ENCODE assay signal across 1 cellular context in the genomic region with DNA sequence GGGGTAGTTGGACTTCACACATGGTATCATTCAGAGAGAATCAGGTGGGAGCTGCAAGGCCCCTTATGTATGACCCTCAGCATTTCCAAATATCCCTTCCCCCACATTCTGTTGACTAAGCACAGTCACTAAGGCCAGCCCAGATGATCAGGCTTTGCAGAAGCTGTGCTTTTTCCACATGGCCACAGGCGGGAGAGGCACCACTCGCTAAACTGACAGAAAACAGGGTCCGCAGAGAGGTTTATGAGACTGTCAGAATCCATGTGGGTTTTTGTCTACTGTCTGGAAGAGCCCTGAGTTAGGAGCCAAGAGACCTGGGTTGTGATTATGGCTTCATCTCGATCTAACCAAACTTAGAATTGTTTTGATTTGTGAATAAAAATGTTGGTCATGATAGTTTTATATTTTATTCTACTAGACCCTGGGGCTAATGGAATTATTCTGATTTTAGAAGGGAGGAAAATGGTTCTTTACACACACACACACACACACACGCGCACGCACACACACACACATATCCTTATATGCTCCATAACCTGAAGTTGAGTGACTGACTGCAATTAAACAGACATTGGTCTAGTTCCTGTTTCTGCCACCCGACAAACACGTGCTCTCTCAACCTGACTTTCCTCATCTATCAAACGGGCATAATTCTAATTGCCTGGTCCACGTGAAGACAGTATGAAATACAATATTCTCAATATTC.
TF ChIP-seq lines count a peak whose summit lies in the region.

No MANE protein-coding gene starts in this region.

TF ChIP-seq in IMR-90, 13 proteins besides CTCF, POLR2A, EP300 and RAD21 (continued from another document):
- TF ChIP-seq, protein P1, sequence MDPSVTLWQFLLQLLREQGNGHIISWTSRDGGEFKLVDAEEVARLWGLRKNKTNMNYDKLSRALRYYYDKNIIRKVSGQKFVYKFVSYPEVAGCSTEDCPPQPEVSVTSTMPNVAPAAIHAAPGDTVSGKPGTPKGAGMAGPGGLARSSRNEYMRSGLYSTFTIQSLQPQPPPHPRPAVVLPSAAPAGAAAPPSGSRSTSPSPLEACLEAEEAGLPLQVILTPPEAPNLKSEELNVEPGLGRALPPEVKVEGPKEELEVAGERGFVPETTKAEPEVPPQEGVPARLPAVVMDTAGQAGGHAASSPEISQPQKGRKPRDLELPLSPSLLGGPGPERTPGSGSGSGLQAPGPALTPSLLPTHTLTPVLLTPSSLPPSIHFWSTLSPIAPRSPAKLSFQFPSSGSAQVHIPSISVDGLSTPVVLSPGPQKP (IDR thresholded peaks at IDR 0.05; ENCODE audit: borderline replicate concordance, low read depth, low read length): no peak
